ENCODE assay signal across 1 cellular context in the genomic region with DNA sequence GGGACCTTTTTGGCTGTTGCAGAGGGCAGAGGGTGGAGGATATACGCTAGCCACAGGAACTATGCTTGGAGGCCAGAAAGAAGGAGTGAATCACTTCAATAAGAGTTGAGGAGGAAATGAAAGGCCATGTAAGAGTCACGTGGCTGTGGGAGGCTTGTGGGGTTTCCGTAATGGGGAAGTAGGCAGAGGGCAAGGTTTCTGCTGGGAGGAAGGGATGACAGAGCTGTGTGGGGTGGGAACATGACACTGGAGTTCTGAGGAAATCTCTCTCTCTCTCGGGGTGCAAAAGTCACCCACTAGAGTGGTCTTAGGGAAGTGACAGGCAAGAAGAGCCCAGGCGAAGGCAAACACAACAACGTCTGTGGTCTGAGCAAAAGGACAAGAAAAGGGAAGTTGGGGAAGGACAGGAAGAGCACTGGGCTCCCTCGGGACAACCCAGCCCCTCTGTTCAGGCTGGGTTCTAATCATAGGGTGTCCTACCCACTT.
TF ChIP-seq lines count a peak whose summit lies in the region.

No MANE protein-coding gene starts in this region.

TF ChIP-seq in K562, 482 proteins besides CTCF, POLR2A, EP300 and RAD21:
- TF ChIP-seq KLF1 (tag; IDR thresholded peaks at IDR 0.05) (no peak), FOXK2 (conservative IDR thresholded peaks at IDR 0.05 in 1 of 2, IDR thresholded peaks at IDR 0.05 in 1 of 2; ENCODE audit: low read depth in 2 of 2) (no peak), KLF16 (IDR thresholded peaks at IDR 0.05) (no peak), ZNF507 (tag; conservative IDR thresholded peaks at IDR 0.05) (no peak), NRF1 (conservative IDR thresholded peaks at IDR 0.05 in 1 of 2, IDR thresholded peaks at IDR 0.05 in 1 of 2) (no peak), PHB2 (IDR thresholded peaks at IDR 0.05; ENCODE audit: low read depth) (no peak), EGR1 (conservative IDR thresholded peaks at IDR 0.05) (no peak), ERF (CRISPR knock-in tag; IDR thresholded peaks at IDR 0.05) (no peak), ZZZ3 (IDR thresholded peaks at IDR 0.05) (no peak), GABPA (tag; conservative IDR thresholded peaks at IDR 0.05; ENCODE audit: low read depth) (0 out of 2 replicates have a peak, but pooled peaks have one; percentile 25), ZNF696 (CRISPR knock-in tag; conservative IDR thresholded peaks at IDR 0.05) (no peak), MCM3 (IDR thresholded peaks at IDR 0.05) (no peak), SPI1 (IDR thresholded peaks at IDR 0.05; ENCODE audit: borderline replicate concordance, low read depth, low read length) (0 out of 2 replicates have a peak, but pooled peaks have one; percentile 6), DPF2 (IDR thresholded peaks at IDR 0.05) (no peak)
- TF ChIP-seq, protein P1, sequence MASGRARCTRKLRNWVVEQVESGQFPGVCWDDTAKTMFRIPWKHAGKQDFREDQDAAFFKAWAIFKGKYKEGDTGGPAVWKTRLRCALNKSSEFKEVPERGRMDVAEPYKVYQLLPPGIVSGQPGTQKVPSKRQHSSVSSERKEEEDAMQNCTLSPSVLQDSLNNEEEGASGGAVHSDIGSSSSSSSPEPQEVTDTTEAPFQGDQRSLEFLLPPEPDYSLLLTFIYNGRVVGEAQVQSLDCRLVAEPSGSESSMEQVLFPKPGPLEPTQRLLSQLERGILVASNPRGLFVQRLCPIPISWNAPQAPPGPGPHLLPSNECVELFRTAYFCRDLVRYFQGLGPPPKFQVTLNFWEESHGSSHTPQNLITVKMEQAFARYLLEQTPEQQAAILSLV (tag; IDR thresholded peaks at IDR 0.05) = no peak
- TF ChIP-seq, protein P2, sequence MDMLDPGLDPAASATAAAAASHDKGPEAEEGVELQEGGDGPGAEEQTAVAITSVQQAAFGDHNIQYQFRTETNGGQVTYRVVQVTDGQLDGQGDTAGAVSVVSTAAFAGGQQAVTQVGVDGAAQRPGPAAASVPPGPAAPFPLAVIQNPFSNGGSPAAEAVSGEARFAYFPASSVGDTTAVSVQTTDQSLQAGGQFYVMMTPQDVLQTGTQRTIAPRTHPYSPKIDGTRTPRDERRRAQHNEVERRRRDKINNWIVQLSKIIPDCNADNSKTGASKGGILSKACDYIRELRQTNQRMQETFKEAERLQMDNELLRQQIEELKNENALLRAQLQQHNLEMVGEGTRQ (CRISPR knock-in tag; IDR thresholded peaks at IDR 0.05) = peak; percentile 56
- TF ChIP-seq, protein P3, sequence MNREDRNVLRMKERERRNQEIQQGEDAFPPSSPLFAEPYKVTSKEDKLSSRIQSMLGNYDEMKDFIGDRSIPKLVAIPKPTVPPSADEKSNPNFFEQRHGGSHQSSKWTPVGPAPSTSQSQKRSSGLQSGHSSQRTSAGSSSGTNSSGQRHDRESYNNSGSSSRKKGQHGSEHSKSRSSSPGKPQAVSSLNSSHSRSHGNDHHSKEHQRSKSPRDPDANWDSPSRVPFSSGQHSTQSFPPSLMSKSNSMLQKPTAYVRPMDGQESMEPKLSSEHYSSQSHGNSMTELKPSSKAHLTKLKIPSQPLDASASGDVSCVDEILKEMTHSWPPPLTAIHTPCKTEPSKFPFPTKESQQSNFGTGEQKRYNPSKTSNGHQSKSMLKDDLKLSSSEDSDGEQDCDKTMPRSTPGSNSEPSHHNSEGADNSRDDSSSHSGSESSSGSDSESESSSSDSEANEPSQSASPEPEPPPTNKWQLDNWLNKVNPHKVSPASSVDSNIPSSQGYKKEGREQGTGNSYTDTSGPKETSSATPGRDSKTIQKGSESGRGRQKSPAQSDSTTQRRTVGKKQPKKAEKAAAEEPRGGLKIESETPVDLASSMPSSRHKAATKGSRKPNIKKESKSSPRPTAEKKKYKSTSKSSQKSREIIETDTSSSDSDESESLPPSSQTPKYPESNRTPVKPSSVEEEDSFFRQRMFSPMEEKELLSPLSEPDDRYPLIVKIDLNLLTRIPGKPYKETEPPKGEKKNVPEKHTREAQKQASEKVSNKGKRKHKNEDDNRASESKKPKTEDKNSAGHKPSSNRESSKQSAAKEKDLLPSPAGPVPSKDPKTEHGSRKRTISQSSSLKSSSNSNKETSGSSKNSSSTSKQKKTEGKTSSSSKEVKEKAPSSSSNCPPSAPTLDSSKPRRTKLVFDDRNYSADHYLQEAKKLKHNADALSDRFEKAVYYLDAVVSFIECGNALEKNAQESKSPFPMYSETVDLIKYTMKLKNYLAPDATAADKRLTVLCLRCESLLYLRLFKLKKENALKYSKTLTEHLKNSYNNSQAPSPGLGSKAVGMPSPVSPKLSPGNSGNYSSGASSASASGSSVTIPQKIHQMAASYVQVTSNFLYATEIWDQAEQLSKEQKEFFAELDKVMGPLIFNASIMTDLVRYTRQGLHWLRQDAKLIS (CRISPR knock-in tag; IDR thresholded peaks at IDR 0.05) = no peak
- TF ChIP-seq, protein P4, sequence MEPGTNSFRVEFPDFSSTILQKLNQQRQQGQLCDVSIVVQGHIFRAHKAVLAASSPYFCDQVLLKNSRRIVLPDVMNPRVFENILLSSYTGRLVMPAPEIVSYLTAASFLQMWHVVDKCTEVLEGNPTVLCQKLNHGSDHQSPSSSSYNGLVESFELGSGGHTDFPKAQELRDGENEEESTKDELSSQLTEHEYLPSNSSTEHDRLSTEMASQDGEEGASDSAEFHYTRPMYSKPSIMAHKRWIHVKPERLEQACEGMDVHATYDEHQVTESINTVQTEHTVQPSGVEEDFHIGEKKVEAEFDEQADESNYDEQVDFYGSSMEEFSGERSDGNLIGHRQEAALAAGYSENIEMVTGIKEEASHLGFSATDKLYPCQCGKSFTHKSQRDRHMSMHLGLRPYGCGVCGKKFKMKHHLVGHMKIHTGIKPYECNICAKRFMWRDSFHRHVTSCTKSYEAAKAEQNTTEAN (CRISPR knock-in tag; IDR thresholded peaks at IDR 0.05) = no peak
- TF ChIP-seq, protein P5, sequence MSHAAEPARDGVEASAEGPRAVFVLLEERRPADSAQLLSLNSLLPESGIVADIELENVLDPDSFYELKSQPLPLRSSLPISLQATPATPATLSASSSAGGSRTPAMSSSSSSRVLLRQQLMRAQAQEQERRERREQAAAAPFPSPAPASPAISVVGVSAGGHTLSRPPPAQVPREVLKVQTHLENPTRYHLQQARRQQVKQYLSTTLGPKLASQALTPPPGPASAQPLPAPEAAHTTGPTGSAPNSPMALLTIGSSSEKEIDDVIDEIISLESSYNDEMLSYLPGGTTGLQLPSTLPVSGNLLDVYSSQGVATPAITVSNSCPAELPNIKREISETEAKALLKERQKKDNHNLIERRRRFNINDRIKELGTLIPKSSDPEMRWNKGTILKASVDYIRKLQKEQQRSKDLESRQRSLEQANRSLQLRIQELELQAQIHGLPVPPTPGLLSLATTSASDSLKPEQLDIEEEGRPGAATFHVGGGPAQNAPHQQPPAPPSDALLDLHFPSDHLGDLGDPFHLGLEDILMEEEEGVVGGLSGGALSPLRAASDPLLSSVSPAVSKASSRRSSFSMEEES (CRISPR knock-in tag; IDR thresholded peaks at IDR 0.05) = peak; percentile 23; the same call in 1 of the 2 replicates
- TF ChIP-seq, protein P6, sequence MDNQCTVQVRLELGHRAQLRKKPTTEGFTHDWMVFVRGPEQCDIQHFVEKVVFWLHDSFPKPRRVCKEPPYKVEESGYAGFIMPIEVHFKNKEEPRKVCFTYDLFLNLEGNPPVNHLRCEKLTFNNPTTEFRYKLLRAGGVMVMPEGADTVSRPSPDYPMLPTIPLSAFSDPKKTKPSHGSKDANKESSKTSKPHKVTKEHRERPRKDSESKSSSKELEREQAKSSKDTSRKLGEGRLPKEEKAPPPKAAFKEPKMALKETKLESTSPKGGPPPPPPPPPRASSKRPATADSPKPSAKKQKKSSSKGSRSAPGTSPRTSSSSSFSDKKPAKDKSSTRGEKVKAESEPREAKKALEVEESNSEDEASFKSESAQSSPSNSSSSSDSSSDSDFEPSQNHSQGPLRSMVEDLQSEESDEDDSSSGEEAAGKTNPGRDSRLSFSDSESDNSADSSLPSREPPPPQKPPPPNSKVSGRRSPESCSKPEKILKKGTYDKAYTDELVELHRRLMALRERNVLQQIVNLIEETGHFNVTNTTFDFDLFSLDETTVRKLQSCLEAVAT (IDR thresholded peaks at IDR 0.05) = no peak
